Comparison of ENCODE assay signal across 19 cellular contexts in genomic region chr22:23008887-23009286, GRCh38.
A peak's percentile ranks its signal among the peaks of the same experiment; 100 is the strongest.
DNase-seq lines count a peak whose midpoint lies in the region; ATAC-seq, FAIRE-seq and TF ChIP-seq lines count a peak whose summit lies in the region.
"Had no signal": no experiment of that assay in that cellular context is flagged by ENCODE, and none has a peak within 500 bp of the region (broad histone marks: within the 10 kb centered on the region; RNA-seq: fewer than 3 reads in every experiment).

No MANE protein-coding gene starts in this region.

- H3K36me3 ChIP-seq in HepG2 (replicated peaks in 1 of 2; ENCODE audit: control insufficient read depth in 1 of 2, insufficient read depth in 2 of 2, low read length in 2 of 2), result no peaks in the 10 kb centered on the region
- no peaks in the 10 kb centered on the region for H3K36me3 ChIP-seq in right lobe of liver
- H3K36me3 ChIP-seq: BLaER1, HAP-1 had no signal

- H3K27me3 ChIP-seq in HepG2 (ENCODE audit: control insufficient read depth in 1 of 2, insufficient read depth in 2 of 2, low read length in 2 of 2) (peaks cover 0 to 10% of the 10 kb centered on the region in 2 experiments; a peak in 2 of 5 replicates), right lobe of liver (no peaks in the 10 kb centered on the region)
- H3K27me3 ChIP-seq: BLaER1 had no signal

- H3K27ac Mint-ChIP-seq in progenitor cell of endocrine pancreas (peak overlapping the region; percentile 82), HFFc6 (no peak overlapping the region)

- CTCF ChIA-PET in HepG2 (lab: Yijun Ruan, JAX; ENCODE audit: low intra/inter-chr PET ratio, low total read pairs), result no interaction called here

- no peaks in the 10 kb centered on the region for H4K20me1 ChIP-seq in HepG2 (ENCODE audit: insufficient read depth, low read length)
- H4K20me1 ChIP-seq: BLaER1 had no signal

- intact Hi-C loops in HepG2 (cut with micrococcal nuclease; ENCODE audit: unreplicated experiment) (no loop called here), right lobe of liver (cut with DNase I) (no loop called here)

- 0% methylated on average over 2 of the region's 2 CpGs for WGBS in HepG2 (ENCODE audit: low lambda C conversion rate)
- WGBS in right lobe of liver (ENCODE audit: insufficient coverage, low coverage, low lambda C conversion rate, missing lambda C conversion rate), result 83% methylated on average over 2 of the region's 2 CpGs

- H2AFZ ChIP-seq in HepG2 (ENCODE audit: low read length), result no peak overlapping the region
- H2AFZ ChIP-seq: GM23248 had no signal

- no TSS peak for BruUV-seq in HepG2 (replicated peaks; lab: Mats Ljungman, UMichigan)

- no peak for TF ChIP-seq EP300 in HepG2 (IDR thresholded peaks at IDR 0.05; ENCODE audit: low read depth in 2 of 2, low read length in 2 of 2)
- no peak for TF ChIP-seq EP300 in HepG2 (CRISPR knock-in tag; IDR thresholded peaks at IDR 0.05; ENCODE audit: borderline replicate concordance)

- peaks cover 20% of the 10 kb centered on the region for H3K4me1 Mint-ChIP-seq in progenitor cell of endocrine pancreas (ENCODE audit: low read depth)
- no peaks in the 10 kb centered on the region for H3K4me1 Mint-ChIP-seq in HFFc6 (ENCODE audit: low read depth)
- H3K4me1 Mint-ChIP-seq: CD14-positive monocyte had no signal

- H3K27me3 Mint-ChIP-seq in progenitor cell of endocrine pancreas (peaks cover 6% of the 10 kb centered on the region), HFFc6 (ENCODE audit: insufficient read depth) (peaks cover 16% of the 10 kb centered on the region)

- in situ Hi-C loops in HepG2 (cut with HindIII; ENCODE audit: extremely low pct_ligation_motif_present, low pct_unique_long_range_greater_than_20kb), result no loop called here

- H3K9me3 ChIP-seq in HepG2 (ENCODE audit: low read length) (no peaks in the 10 kb centered on the region), right lobe of liver (no peaks in the 10 kb centered on the region)
- H3K9me3 ChIP-seq: A549, BLaER1, HAP-1 had no signal

- ATAC-seq in HepG2, result no peak
- no peak for ATAC-seq in right lobe of liver
- ATAC-seq: A549, GM12878 had no signal

- H3K9me3 Mint-ChIP-seq in progenitor cell of endocrine pancreas (ENCODE audit: low read depth) (no peaks in the 10 kb centered on the region), HFFc6 (no peaks in the 10 kb centered on the region)
- H3K9me3 Mint-ChIP-seq: CD4-positive, alpha-beta memory T cell had no signal

- TF ChIP-seq POLR2A in HepG2 (IDR thresholded peaks at IDR 0.05; ENCODE audit: insufficient read depth in 1 of 2, low read depth in 2 of 2, low read length in 2 of 2) (no peak), right lobe of liver (IDR thresholded peaks at IDR 0.05) (no peak)

- DNase-seq in HepG2 (ENCODE audit: low spot score) (no peak), right lobe of liver (no peak), left kidney (ENCODE audit: low read depth, low spot score) (peak; percentile 37), progenitor cell of endocrine pancreas (ENCODE audit: low spot score, unreplicated experiment) (no peak), dedifferentiated amniotic fluid mesenchymal stem cell (ENCODE audit: extremely low spot score) (no peak), HFFc6 (no peak), NCI-H2107 treated with DMSO at 0.1 percent for 48 hours (lab: John Stamatoyannopoulos, UW; ENCODE audit: unreplicated experiment) (no peak)
- DNase-seq: CD4-positive, alpha-beta memory T cell; DMS153; DMS79 treated with DMSO at 0.1 percent for 48 hours; GM23248; IMR-90 had no signal

- no peak overlapping the region for H3K4me2 ChIP-seq in HepG2 (ENCODE audit: low read depth, low read length)
- H3K4me2 ChIP-seq: A549, BLaER1 had no signal

- POLR2A ChIA-PET in HepG2 (lab: Yijun Ruan, JAX), result no interaction called here

- H3K9ac ChIP-seq in HepG2 (ENCODE audit: insufficient read depth, low read depth, low read length), result no peak overlapping the region
- H3K9ac ChIP-seq: BLaER1, GM23248 had no signal

- TF ChIP-seq RAD21 in HepG2 (CRISPR knock-in tag; IDR thresholded peaks at IDR 0.05), result no peak

- H3K79me2 ChIP-seq in HepG2 (ENCODE audit: insufficient read depth, low read length), result no peaks in the 10 kb centered on the region

- no peak overlapping the region for H3K4me3 ChIP-seq in HepG2 (replicated peaks in 1 of 3; ENCODE audit: insufficient read depth in 1 of 3, low read depth in 2 of 3, low read length in 3 of 3)
- H3K4me3 ChIP-seq in right lobe of liver, result no peak overlapping the region
- H3K4me3 ChIP-seq: A549, BLaER1, GM12878, GM23248, HAP-1 had no signal

- H3K27ac ChIP-seq in HepG2 (ENCODE audit: extremely low read length, insufficient read depth, low read length), result no peak overlapping the region
- no peak overlapping the region for H3K27ac ChIP-seq in right lobe of liver
- H3K27ac ChIP-seq: 22Rv1, A549, BLaER1, GM23248, HL-60 had no signal

- no peaks in the 10 kb centered on the region for H3K36me3 Mint-ChIP-seq in progenitor cell of endocrine pancreas (ENCODE audit: insufficient read depth)
- H3K36me3 Mint-ChIP-seq in HFFc6 (ENCODE audit: low read depth), result no peaks in the 10 kb centered on the region
- H3K36me3 Mint-ChIP-seq: CD14-positive monocyte; CD4-positive, alpha-beta memory T cell had no signal

- H3K4me3 Mint-ChIP-seq in progenitor cell of endocrine pancreas (ENCODE audit: low read depth), result no peak overlapping the region
- H3K4me3 Mint-ChIP-seq in HFFc6, result no peak overlapping the region
- H3K4me3 Mint-ChIP-seq: CD14-positive monocyte; CD4-positive, alpha-beta memory T cell had no signal

- H3K4me1 ChIP-seq in HepG2 (ENCODE audit: insufficient read depth, low read length) (no peaks in the 10 kb centered on the region), right lobe of liver (no peaks in the 10 kb centered on the region)
- H3K4me1 ChIP-seq: A549, HAP-1 had no signal

- FAIRE-seq in HepG2 (lab: Jason Lieb, UNC), result no peak
- FAIRE-seq: A549, GM12878 had no signal

- TF ChIP-seq CTCF in HepG2 (CRISPR knock-in tag; IDR thresholded peaks at IDR 0.05) (no peak), right lobe of liver (IDR thresholded peaks at IDR 0.05) (no peak), progenitor cell of endocrine pancreas (IDR thresholded peaks at IDR 0.05; ENCODE audit: unreplicated experiment) (no peak), HFFc6 (IDR thresholded peaks at IDR 0.05) (no peak)

TF ChIP-seq in HepG2, 621 proteins besides CTCF, POLR2A, EP300 and RAD21:
- TF ChIP-seq RBFOX2 (IDR thresholded peaks at IDR 0.05; ENCODE audit: low read depth, low read length) (no peak), ZNF513 (CRISPR knock-in tag; conservative IDR thresholded peaks at IDR 0.05) (no peak), ZNF121 (CRISPR knock-in tag; IDR thresholded peaks at IDR 0.05) (peak; percentile 48; the same call in 1 of the 2 replicates), PBX3 (CRISPR knock-in tag; IDR thresholded peaks at IDR 0.05; ENCODE audit: borderline replicate concordance) (no peak)
